Comparison of ENCODE assay signal across 8 cellular contexts in the genomic region with DNA sequence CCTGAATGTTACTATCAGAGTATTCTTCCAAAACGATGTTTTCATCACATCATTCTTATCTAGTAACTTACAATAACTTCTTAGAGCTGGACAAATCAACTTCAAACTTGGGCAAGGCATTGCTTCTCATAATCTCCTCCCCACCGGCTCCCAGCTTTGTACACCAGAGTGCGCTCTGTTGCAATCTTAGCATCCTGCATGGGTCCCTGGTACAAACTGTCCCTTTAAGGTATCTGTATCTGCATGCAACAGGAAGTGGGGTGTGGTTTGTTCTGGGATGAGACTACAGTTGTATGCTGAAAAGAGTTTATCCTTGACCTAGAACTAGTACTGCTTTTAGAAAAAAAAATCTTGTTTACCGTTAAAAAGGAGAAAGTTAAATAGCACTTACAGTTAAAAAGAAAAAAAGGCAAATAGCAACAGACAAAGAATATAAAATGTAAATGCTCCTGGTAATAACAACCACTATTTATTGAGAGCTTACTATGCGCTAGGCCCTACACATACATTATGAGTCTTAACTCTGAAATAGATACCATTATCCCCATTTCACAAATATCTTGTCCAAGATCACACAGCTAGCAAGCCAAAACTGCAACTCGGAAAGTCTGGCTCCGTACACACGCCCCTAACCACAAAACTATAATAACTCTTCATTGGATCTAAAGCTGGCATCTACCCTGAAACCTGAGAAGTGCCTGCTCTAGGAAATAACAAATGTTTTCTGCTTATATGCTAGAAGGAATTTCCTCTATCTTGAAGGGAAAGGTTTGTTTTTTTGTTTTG. TPM values are rescaled to one million over a fixed set of nuclear protein-coding genes. Genes with fewer than 3 reads are reported as not detected.
A peak's percentile ranks its signal among the peaks of the same experiment; 100 is the strongest.
DNase-seq lines count a peak whose midpoint lies in the region; ATAC-seq, FAIRE-seq and TF ChIP-seq lines count a peak whose summit lies in the region.

No MANE protein-coding gene starts in this region.

- intact Hi-C loops in dorsolateral prefrontal cortex (cut with DNase I), result no loop called here

- H3K4me3 Mint-ChIP-seq in activated naive CD8-positive, alpha-beta T cell, result peak overlapping the region; percentile 48
- peak overlapping the region; percentile 69 to 86 (median 84) for H3K4me3 Mint-ChIP-seq in immature natural killer cell

- no peaks in the 10 kb centered on the region for H3K27me3 Mint-ChIP-seq in activated naive CD8-positive, alpha-beta T cell
- H3K27me3 Mint-ChIP-seq in immature natural killer cell (ENCODE audit: low read depth in 3 of 3), result peaks cover 0 to 5% (median 2%) of the 10 kb centered on the region in 3 donors

- peaks cover 6% of the 10 kb centered on the region for H3K9me3 Mint-ChIP-seq in activated naive CD8-positive, alpha-beta T cell (ENCODE audit: low read depth)
- H3K9me3 Mint-ChIP-seq in immature natural killer cell, result peaks cover 2 to 9% (median 4%) of the 10 kb centered on the region in 6 donors

- DNase-seq in EL (peak; percentile 58), HTR-8/SVneo (ENCODE audit: insufficient read length, low spot score) (peak; percentile 32), SKM-1 treated with dmso at 0.1 percent for 144 hours (lab: John Stamatoyannopoulos, UW; ENCODE audit: unreplicated experiment) (peak; percentile 77), immature natural killer cell (peak; percentile 78 to 80 (median 78)), dorsolateral prefrontal cortex (no peak)
- DNase-seq in stimulated activated CD4-positive, alpha-beta T cell treated with anti-CD3 and anti-CD28 coated beads, Interleukin-4, amount 100 ng/mL, for 48 hours (ENCODE audit: low read depth in 2 of 2), result peak; percentile 64 to 71

- peak in 27 of 56 donors; percentile 10 to 57 (median 30) for TF ChIP-seq CTCF in dorsolateral prefrontal cortex (IDR thresholded peaks at IDR 0.05 in 54 of 56, conservative IDR thresholded peaks at IDR 0.05 in 2 of 56; ENCODE audit: low read depth in 1 of 56, partially characterized antibody in 56 of 56)

- peak; percentile 38 for FAIRE-seq in HTR-8/SVneo (lab: Jason Lieb, UNC)

- peaks cover 57% of the 10 kb centered on the region for H3K4me1 Mint-ChIP-seq in activated naive CD8-positive, alpha-beta T cell (ENCODE audit: low read depth)
- peaks cover 24 to 25% of the 10 kb centered on the region in 2 donors for H3K4me1 Mint-ChIP-seq in immature natural killer cell

- no peak overlapping the region for H3K4me3 ChIP-seq in dorsolateral prefrontal cortex

- H3K36me3 Mint-ChIP-seq in activated naive CD8-positive, alpha-beta T cell, result peaks cover 4% of the 10 kb centered on the region
- H3K36me3 Mint-ChIP-seq in immature natural killer cell, result peaks cover 2 to 5% (median 4%) of the 10 kb centered on the region in 3 donors

- no peaks in the 10 kb centered on the region for H3K27me3 ChIP-seq in dorsolateral prefrontal cortex

- peak overlapping the region in 11 of 59 donors; percentile 5 to 76 (median 51) for H3K27ac ChIP-seq in dorsolateral prefrontal cortex

- peak overlapping the region; percentile 91 for H3K27ac Mint-ChIP-seq in activated naive CD8-positive, alpha-beta T cell
- H3K27ac Mint-ChIP-seq in immature natural killer cell, result peak overlapping the region; percentile 82 to 98 (median 94)

- peak; percentile 100 for ATAC-seq in GM21526 (IDR thresholded peaks at IDR 0.05; ENCODE audit: low FRiP score, unreplicated experiment)

RNA-seq across cellular contexts. Expression of gene HECA, which starts 9.8 kb away (rescaled TPM):
- 1 to 10 TPM; 3.2 to 4.9 (median 3.8) TPM for polyA plus RNA-seq in immature natural killer cell
- total RNA-seq in dorsolateral prefrontal cortex, result 10 to 100 TPM; 19.3 to 43.8 (median 30.8) TPM

Comparison
In these comparisons a context has a peak if more than half of its experiments do, and no peak if none do; other contexts are left out.
1. DNase-seq: peak in EL (single experiment), HTR-8/SVneo (single experiment), SKM-1 treated with dmso at 0.1 percent for 144 hours (single experiment), immature natural killer cell (3 of 3) and stimulated activated CD4-positive, alpha-beta T cell treated with anti-CD3 and anti-CD28 coated beads, Interleukin-4, amount 100 ng/mL, for 48 hours (2 of 2); none in dorsolateral prefrontal cortex (0 of 10).